23 cellular contexts compared by ENCODE assay signal in genomic region chr6:95142661-95143060, GRCh38.
A peak's percentile ranks its signal among the peaks of the same experiment; 100 is the strongest.
DNase-seq lines count a peak whose midpoint lies in the region; ATAC-seq, FAIRE-seq and TF ChIP-seq lines count a peak whose summit lies in the region.
"Had no signal": no experiment of that assay in that cellular context is flagged by ENCODE, and none has a peak within 500 bp of the region (broad histone marks: within the 10 kb centered on the region; RNA-seq: fewer than 3 reads in every experiment).

No MANE protein-coding gene starts in this region.

- H3K27me3 ChIP-seq in bronchial epithelial cell (ENCODE audit: control insufficient read depth, insufficient read depth, low read length) (no peaks in the 10 kb centered on the region), foreskin keratinocyte (no peaks in the 10 kb centered on the region)
- H3K27me3 ChIP-seq: BLaER1 had no signal

- no peak for TF ChIP-seq POLR2A in erythroblast (IDR thresholded peaks at IDR 0.05; ENCODE audit: low read length)

- H3K4me3 ChIP-seq in bronchial epithelial cell (ENCODE audit: low read depth, low read length) = no peak overlapping the region
- H3K4me3 ChIP-seq: BLaER1, GM12878 had no signal

- ATAC-seq in foreskin keratinocyte = peak; percentile 53
- no peak for ATAC-seq in HG03520 (IDR thresholded peaks at IDR 0.05; ENCODE audit: unreplicated experiment)
- ATAC-seq: GM12878 had no signal

- no peaks in the 10 kb centered on the region for H3K4me1 ChIP-seq in foreskin keratinocyte
- H3K4me1 ChIP-seq: BE2C, BLaER1 had no signal

- no peak for TF ChIP-seq CTCF in bronchial epithelial cell (IDR thresholded peaks at IDR 0.05; ENCODE audit: insufficient read depth, low read length, severe bottlenecking)
- no peak for TF ChIP-seq CTCF in foreskin keratinocyte (conservative IDR thresholded peaks at IDR 0.05)

- FAIRE-seq in bronchial epithelial cell (lab: Jason Lieb, UNC) = no peak
- FAIRE-seq: A204.1, GM12878, GM12892, GM18507 had no signal

- no peak overlapping the region for H3K27ac ChIP-seq in foreskin keratinocyte
- H3K27ac ChIP-seq: BLaER1 had no signal

- no peaks in the 10 kb centered on the region for H3K36me3 ChIP-seq in bronchial epithelial cell (ENCODE audit: control insufficient read depth, insufficient read depth, low read length)
- H3K36me3 ChIP-seq: BE2C, BLaER1 had no signal

- DNase-seq in bronchial epithelial cell (ENCODE audit: low read depth) = peak; percentile 22
- peak; percentile 11 to 56 for DNase-seq in foreskin keratinocyte
- no peak for DNase-seq in stimulated activated CD4-positive, alpha-beta T cell treated with anti-CD3 and anti-CD28 coated beads, Interleukin-2, amount 100 ng/mL, for 48 hours
- DNase-seq in erythroblast (lab: John Stamatoyannopoulos, UW) = no peak
- DNase-seq: 8988T; ACHN; BE2C; C1 segment of cervical spinal cord; CD4-positive, alpha-beta memory T cell; CD4-positive, CD25-positive, alpha-beta regulatory T cell; CD8-positive, alpha-beta memory T cell; COR-L47; DMS153; DMS79; DND-41; EL; GDM1 had no signal

Comparison
In these comparisons a context has a peak if more than half of its experiments do, and no peak if none do; other contexts are left out.
1. DNase-seq: peak in bronchial epithelial cell (single experiment) and foreskin keratinocyte (2 of 2); none in stimulated activated CD4-positive, alpha-beta T cell treated with anti-CD3 and anti-CD28 coated beads, Interleukin-2, amount 100 ng/mL, for 48 hours (0 of 2) and erythroblast (0 of 2).